25 cellular contexts compared by ENCODE assay signal in genomic region chr6:3534599-3534998, GRCh38.
DNase-seq lines count a peak whose midpoint lies in the region; ATAC-seq and TF ChIP-seq lines count a peak whose summit lies in the region.
"Had no signal": no experiment of that assay in that cellular context is flagged by ENCODE, and none has a peak within 500 bp of the region (broad histone marks: within the 10 kb centered on the region; RNA-seq: fewer than 3 reads in every experiment).

No MANE protein-coding gene starts in this region.

- H3K27ac ChIP-seq in fibroblast of lung (ENCODE audit: insufficient read depth, low read length) (no peak overlapping the region), right cardiac atrium (ENCODE audit: low read length) (no peak overlapping the region)
- H3K27ac ChIP-seq: body of pancreas, lower lobe of right lung, psoas muscle, SJSA1, skin epidermis, upper lobe of right lung had no signal

- H3K9me3 ChIP-seq in fibroblast of lung (ENCODE audit: control insufficient read depth, insufficient read depth, low read depth, low read length), result no peaks in the 10 kb centered on the region
- no peaks in the 10 kb centered on the region for H3K9me3 ChIP-seq in right cardiac atrium (ENCODE audit: control insufficient read depth, low read length)
- H3K9me3 ChIP-seq: body of pancreas, lower lobe of right lung, psoas muscle, SJSA1, upper lobe of right lung had no signal

- ATAC-seq in GM18870 (IDR thresholded peaks at IDR 0.05; ENCODE audit: unreplicated experiment) (no peak), right cardiac atrium (no peak)
- ATAC-seq: activated CD8-positive, alpha-beta T cell treated with anti-CD3 and anti-CD28 coated beads, Interleukin-2, amount 10 ng/mL, durations not matched to agents 7 days and 5 days; activated naive CD8-positive, alpha-beta T cell treated with anti-CD3 and anti-CD28 coated beads, Interleukin-2, amount 50 U/mL, for 24 hours; body of pancreas; lower lobe of right lung; psoas muscle; upper lobe of right lung had no signal

- H3K36me3 Mint-ChIP-seq in HFFc6 (ENCODE audit: low read depth), result no peaks in the 10 kb centered on the region

- no peaks in the 10 kb centered on the region for H3K9me3 Mint-ChIP-seq in HFFc6
- H3K9me3 Mint-ChIP-seq: activated naive CD8-positive, alpha-beta T cell treated with anti-CD3 and anti-CD28 coated beads, Interleukin-2, amount 50 U/mL, for 24 hours; CD4-positive, alpha-beta T cell had no signal

- TF ChIP-seq CTCF in HFFc6 (IDR thresholded peaks at IDR 0.05), result no peak
- no peak for TF ChIP-seq CTCF in fibroblast of lung (conservative IDR thresholded peaks at IDR 0.05 in 1 of 2, IDR thresholded peaks at IDR 0.05 in 1 of 2; ENCODE audit: low read depth in 1 of 2, low read length in 2 of 2)

- peak; percentile 38 for DNase-seq in HFFc6
- DNase-seq in RPMI7951 (ENCODE audit: low read depth), result peak; percentile 57
- DNase-seq in fibroblast of lung (ENCODE audit: low read depth in 2 of 2), result peak; percentile 14 to 35
- peak; percentile 52 for DNase-seq in skeletal muscle cell (ENCODE audit: low read depth)
- DNase-seq in right cardiac atrium, result no peak
- no peak for DNase-seq in AG08395 (ENCODE audit: low spot score)
- no peak for DNase-seq in NCI-H1105 treated with DMSO at 0.1 percent for 48 hours (lab: John Stamatoyannopoulos, UW)
- DNase-seq: activated CD4-positive, CD25-positive, alpha-beta regulatory T cell treated with anti-CD3 and anti-CD28 coated beads, Interleukin-2, amount 50 U/mL, for 72 hours; activated gamma-delta T cell; activated naive CD8-positive, alpha-beta T cell treated with anti-CD3 and anti-CD28 coated beads, Interleukin-2, amount 50 U/mL, for 24 hours; body of pancreas; CD4-positive, alpha-beta T cell; effector memory CD4-positive, alpha-beta T cell; lower lobe of right lung; MM.1S; NCI-H1436 treated with DMSO at 0.1 percent for 48 hours; NCI-H524; psoas muscle; stimulated activated CD4-positive, alpha-beta T cell treated with anti-CD3 and anti-CD28 coated beads, Interleukin-2, amount 100 ng/mL, for 24 hours; T-helper 1 cell; upper lobe of right lung had no signal

- H3K27me3 ChIP-seq in fibroblast of lung (ENCODE audit: control insufficient read depth, insufficient read depth, low read length) (peaks cover 7% of the 10 kb centered on the region), right cardiac atrium (ENCODE audit: control insufficient read depth, insufficient read depth) (no peaks in the 10 kb centered on the region)
- H3K27me3 ChIP-seq: body of pancreas, SJSA1, upper lobe of right lung had no signal

- intact Hi-C loops in right cardiac atrium (cut with DNase I), result no loop called here

- peaks cover 12% of the 10 kb centered on the region for H3K4me1 Mint-ChIP-seq in HFFc6 (ENCODE audit: low read depth)
- H3K4me1 Mint-ChIP-seq: activated naive CD8-positive, alpha-beta T cell treated with anti-CD3 and anti-CD28 coated beads, Interleukin-2, amount 50 U/mL, for 24 hours had no signal

- no peaks in the 10 kb centered on the region for H4K20me1 ChIP-seq in fibroblast of lung (ENCODE audit: control insufficient read depth, extremely low read depth, insufficient read depth, low read length)

- no peak overlapping the region for H3K27ac Mint-ChIP-seq in HFFc6
- H3K27ac Mint-ChIP-seq: activated CD8-positive, alpha-beta T cell treated with anti-CD3 and anti-CD28 coated beads, Interleukin-2, amount 10 ng/mL, durations not matched to agents 7 days and 5 days; activated naive CD8-positive, alpha-beta T cell treated with anti-CD3 and anti-CD28 coated beads, Interleukin-2, amount 50 U/mL, for 24 hours; CD4-positive, alpha-beta T cell had no signal

- WGBS in right cardiac atrium, result 91% methylated on average over 4 of the region's 4 CpGs

- H3K9ac ChIP-seq in fibroblast of lung (ENCODE audit: insufficient read depth, low read length), result no peak overlapping the region

- no peak overlapping the region for H2AFZ ChIP-seq in fibroblast of lung (ENCODE audit: low read length)

- no peak overlapping the region for H3K4me3 Mint-ChIP-seq in HFFc6
- H3K4me3 Mint-ChIP-seq: activated CD8-positive, alpha-beta T cell treated with anti-CD3 and anti-CD28 coated beads, Interleukin-2, amount 10 ng/mL, durations not matched to agents 7 days and 5 days; activated naive CD8-positive, alpha-beta T cell treated with anti-CD3 and anti-CD28 coated beads, Interleukin-2, amount 50 U/mL, for 24 hours; CD4-positive, alpha-beta T cell had no signal

- H3K4me3 ChIP-seq in fibroblast of lung (replicated peaks in 1 of 4; ENCODE audit: control extremely low read depth in 1 of 4, insufficient read depth in 1 of 4, low read depth in 3 of 4, low read length in 4 of 4) (no peak overlapping the region), skeletal muscle cell (ENCODE audit: low read depth, low read length) (no peak overlapping the region), right cardiac atrium (ENCODE audit: low read length) (no peak overlapping the region)
- H3K4me3 ChIP-seq: body of pancreas, lower lobe of right lung, psoas muscle, SJSA1, skin epidermis, upper lobe of right lung had no signal

- no peak overlapping the region for H3K4me2 ChIP-seq in fibroblast of lung (ENCODE audit: extremely low read depth, insufficient read depth, low read length)

- no peaks in the 10 kb centered on the region for H3K36me3 ChIP-seq in fibroblast of lung (ENCODE audit: control insufficient read depth, insufficient read depth, low read length)
- H3K36me3 ChIP-seq: lower lobe of right lung, SJSA1, upper lobe of right lung had no signal

- no peaks in the 10 kb centered on the region for H3K79me2 ChIP-seq in fibroblast of lung (ENCODE audit: control insufficient read depth, insufficient read depth, low read length)

- H3K4me1 ChIP-seq in fibroblast of lung (ENCODE audit: control insufficient read depth, extremely low read depth, insufficient read depth, low read length) (no peaks in the 10 kb centered on the region), right cardiac atrium (ENCODE audit: control insufficient read depth, insufficient read depth, low read length) (no peaks in the 10 kb centered on the region)
- H3K4me1 ChIP-seq: body of pancreas, lower lobe of right lung, psoas muscle, SJSA1, upper lobe of right lung had no signal

- peaks cover 35% of the 10 kb centered on the region for H3K27me3 Mint-ChIP-seq in HFFc6 (ENCODE audit: insufficient read depth)

Comparison
In these comparisons a context has a peak if more than half of its experiments do, and no peak if none do; other contexts are left out.
1. DNase-seq: peak in HFFc6 (single experiment), RPMI7951 (single experiment), fibroblast of lung (2 of 2) and skeletal muscle cell (single experiment); none in right cardiac atrium (0 of 3), AG08395 (single experiment) and NCI-H1105 treated with DMSO at 0.1 percent for 48 hours (single experiment).